In genomic region chr6:92820531-92820930, GRCh38 we compare ENCODE assay signal across 16 cellular contexts.
DNase-seq lines count a peak whose midpoint lies in the region; ATAC-seq, FAIRE-seq and TF ChIP-seq lines count a peak whose summit lies in the region.
"Had no signal": no experiment of that assay in that cellular context is flagged by ENCODE, and none has a peak within 500 bp of the region (broad histone marks: within the 10 kb centered on the region; RNA-seq: fewer than 3 reads in every experiment).

No MANE protein-coding gene starts in this region.

- H3K23ac ChIP-seq in H1 (ENCODE audit: insufficient read length), result no peak overlapping the region

- H3K9me3 Mint-ChIP-seq in T-cell (peaks cover 3 to 8% (median 3%) of the 10 kb centered on the region in 3 donors), chondrocyte (ENCODE audit: low read depth) (peaks cover 6% of the 10 kb centered on the region)

- TF ChIP-seq EP300 in H1 (IDR thresholded peaks at IDR 0.05; ENCODE audit: borderline replicate concordance in 1 of 2, low read depth in 2 of 2, low read length in 2 of 2), result no peak

- in situ Hi-C loops in G401 (cut with HindIII; ENCODE audit: low sequenced_read_pairs), result no loop called here

- no peak for TF ChIP-seq RAD21 in H1 (IDR thresholded peaks at IDR 0.05 in 1 of 2, conservative IDR thresholded peaks at IDR 0.05 in 1 of 2; ENCODE audit: low read depth in 2 of 2, low read length in 2 of 2)

- H4K5ac ChIP-seq in H1 (ENCODE audit: insufficient read length, low read depth, low read length), result no peak overlapping the region

- H3K9me3 ChIP-seq in OCI-LY1 (ENCODE audit: low read length), result no peaks in the 10 kb centered on the region
- H3K9me3 ChIP-seq in H1 (ENCODE audit: insufficient read depth in 2 of 2, low read depth in 1 of 2, low read length in 1 of 2), result no peaks in the 10 kb centered on the region
- H3K9me3 ChIP-seq: Caco-2, HAP-1 had no signal

- DNase-seq in G401 (ENCODE audit: low spot score), result peak; percentile 52
- DNase-seq in NB4 (ENCODE audit: low read depth), result peak; percentile 31
- DNase-seq in H1 (ENCODE audit: low read depth in 1 of 2, low spot score in 2 of 2), result no peak
- DNase-seq in T-cell, result no peak
- DNase-seq in chondrocyte (ENCODE audit: low spot score), result no peak
- DNase-seq in activated CD4-positive, alpha-beta T cell treated with anti-CD3 and anti-CD28 coated beads for 48 hours, result no peak
- DNase-seq in NCI-H2196 treated with DMSO at 0.1 percent for 48 hours (lab: John Stamatoyannopoulos, UW; ENCODE audit: unreplicated experiment), result no peak
- DNase-seq: ACHN; Caco-2; CD4-positive, alpha-beta T cell; GDM1 had no signal

- H3K23me2 ChIP-seq in H1 (ENCODE audit: low read depth, low read length), result no peaks in the 10 kb centered on the region

- H2AK5ac ChIP-seq in H1 (ENCODE audit: low read depth, low read length), result no peak overlapping the region

- H2BK12ac ChIP-seq in H1 (ENCODE audit: low read depth, low read length), result no peak overlapping the region

- no peaks in the 10 kb centered on the region for H3K27me3 Mint-ChIP-seq in T-cell
- H3K27me3 Mint-ChIP-seq in chondrocyte (ENCODE audit: low read depth), result peaks cover 3% of the 10 kb centered on the region
- H3K27me3 Mint-ChIP-seq: CD4-positive, alpha-beta T cell had no signal

- no peak overlapping the region for H4K8ac ChIP-seq in H1 (ENCODE audit: extremely low read depth, insufficient read depth, low read length)

- no peak overlapping the region for H2BK5ac ChIP-seq in H1 (ENCODE audit: low read depth, low read length)

- TF ChIP-seq CTCF in NB4 (IDR thresholded peaks at IDR 0.05; ENCODE audit: low read depth, low read length) (no peak), OCI-LY1 (IDR thresholded peaks at IDR 0.05; ENCODE audit: low read length) (no peak), H1 (IDR thresholded peaks at IDR 0.05; ENCODE audit: control extremely low read depth in 1 of 3, insufficient read depth in 1 of 3, low read depth in 1 of 3, low read length in 3 of 3) (no peak), chondrocyte (IDR thresholded peaks at IDR 0.05) (no peak)

- H3K36me3 Mint-ChIP-seq in T-cell, result no peaks in the 10 kb centered on the region
- H3K36me3 Mint-ChIP-seq in chondrocyte (ENCODE audit: low read depth), result no peaks in the 10 kb centered on the region

- H3K4me2 ChIP-seq in OCI-LY1 (ENCODE audit: low read length) (no peak overlapping the region), H1 (ENCODE audit: insufficient read depth in 1 of 2, low read depth in 2 of 2, low read length in 2 of 2) (no peak overlapping the region)

- POLR2A ChIA-PET in H1 (lab: Charles Lee; ENCODE audit: partially characterized antibody), result no interaction called here
- POLR2A ChIA-PET in T-cell (lab: Charles Lee), result no interaction called here

- H3K27ac Mint-ChIP-seq in T-cell (no peak overlapping the region), chondrocyte (ENCODE audit: unreplicated experiment) (no peak overlapping the region)
- H3K27ac Mint-ChIP-seq: CD4-positive, alpha-beta T cell had no signal

- H3K18ac ChIP-seq in H1 (ENCODE audit: extremely low read depth, low read length), result no peak overlapping the region

- no peak overlapping the region for H3K4me3 ChIP-seq in NB4 (ENCODE audit: low read depth, low read length)
- H3K4me3 ChIP-seq in OCI-LY1 (ENCODE audit: low read depth, low read length, poor library complexity, severe bottlenecking), result no peak overlapping the region
- no peak overlapping the region for H3K4me3 ChIP-seq in H1 (ENCODE audit: extremely low read depth in 1 of 4, insufficient read depth in 2 of 4, low read depth in 3 of 4, low read length in 4 of 4)
- H3K4me3 ChIP-seq: HAP-1 had no signal

- no peaks in the 10 kb centered on the region for H3K4me1 Mint-ChIP-seq in T-cell
- no peaks in the 10 kb centered on the region for H3K4me1 Mint-ChIP-seq in chondrocyte (ENCODE audit: low read depth)

- H3K79me1 ChIP-seq in H1 (ENCODE audit: low read depth, low read length), result no peaks in the 10 kb centered on the region

- no peak overlapping the region for H3K4ac ChIP-seq in H1 (replicated peaks; ENCODE audit: insufficient read length, low read depth, low read length)

- CTCF ChIA-PET in H1 (lab: Charles Lee; ENCODE audit: partially characterized antibody) (interaction anchor here (2.0 kb wide), 1 partner anchor 10 kb away, joined by 8 read pairs; no protein-coding TSS in a partner anchor), T-cell (lab: Charles Lee) (no interaction called here)

- H3K9ac ChIP-seq in OCI-LY1 (ENCODE audit: low read length) (no peak overlapping the region), H1 (replicated peaks in 1 of 4; ENCODE audit: extremely low read depth in 1 of 4, low read depth in 3 of 4, low read length in 3 of 4) (peak overlapping the region in 1 of 4 experiments; percentile 13; a peak in 1 of 7 replicates)

- H3K36me3 ChIP-seq in OCI-LY1 (ENCODE audit: insufficient read depth, low read length) (no peaks in the 10 kb centered on the region), H1 (ENCODE audit: control insufficient read depth in 2 of 4, insufficient read depth in 4 of 4, low read length in 3 of 4) (no peaks in the 10 kb centered on the region)
- H3K36me3 ChIP-seq: HAP-1 had no signal

- WGBS in H1 (ENCODE audit: extremely low coverage in 1 of 2, insufficient coverage in 1 of 2, insufficient read length in 1 of 2, insufficient replicate concordance in 2 of 2, low coverage in 1 of 2, low lambda C conversion rate in 2 of 2, missing lambda C conversion rate in 1 of 2), 2 experiments, result 91% methylated on average over 5 of the region's 5 CpGs; no CpG with 5 or more reads in 1 of the 2 experiments

- TF ChIP-seq POLR2A in NB4 (IDR thresholded peaks at IDR 0.05; ENCODE audit: extremely low read depth, insufficient read length) (no peak), H1 (IDR thresholded peaks at IDR 0.05; ENCODE audit: control extremely low read depth in 1 of 2, low read depth in 2 of 2, low read length in 2 of 2) (no peak)

- no peaks in the 10 kb centered on the region for H3K9me2 ChIP-seq in OCI-LY1 (ENCODE audit: low read depth, low read length)

- H2AFZ ChIP-seq in OCI-LY1 (ENCODE audit: low read length) (0 out of 2 replicates have a peak overlapping the region, but pooled peaks have one; percentile 68), H1 (ENCODE audit: low read length) (no peak overlapping the region)

- no peaks in the 10 kb centered on the region for H3K79me2 ChIP-seq in OCI-LY1 (ENCODE audit: insufficient read depth, low read length)
- no peaks in the 10 kb centered on the region for H3K79me2 ChIP-seq in H1 (ENCODE audit: control insufficient read depth in 1 of 2, insufficient read depth in 2 of 2, low read length in 2 of 2)

- no peak for ATAC-seq in T-cell (replicated peaks in 1 of 4)

- no peak overlapping the region for H2BK120ac ChIP-seq in H1 (replicated peaks; ENCODE audit: low read depth, low read length)

- H4K91ac ChIP-seq in H1 (replicated peaks; ENCODE audit: insufficient read length, low read length), result no peak overlapping the region

- no peak overlapping the region for H2BK15ac ChIP-seq in H1 (ENCODE audit: low read length)

- H3K27ac ChIP-seq in OCI-LY1 (ENCODE audit: low read depth, low read length, poor library complexity, severe bottlenecking) (no peak overlapping the region), H1 (ENCODE audit: low read depth, low read length) (no peak overlapping the region)
- H3K27ac ChIP-seq: C4-2B had no signal

- H4K20me1 ChIP-seq in OCI-LY1 (ENCODE audit: insufficient read depth, low read length), result no peaks in the 10 kb centered on the region
- H4K20me1 ChIP-seq in H1 (replicated peaks in 1 of 2; ENCODE audit: control insufficient read depth in 1 of 2, insufficient read depth in 2 of 2, low read length in 2 of 2), result no peaks in the 10 kb centered on the region

- peak; percentile 13 for FAIRE-seq in H1 (lab: Jason Lieb, UNC)
- FAIRE-seq: D721Med, GM19239 had no signal

- no peaks in the 10 kb centered on the region for H3F3A ChIP-seq in OCI-LY1 (ENCODE audit: insufficient read depth, low read length)

- no peaks in the 10 kb centered on the region for H3K4me1 ChIP-seq in OCI-LY1 (ENCODE audit: insufficient read depth, low read length, severe bottlenecking)
- no peaks in the 10 kb centered on the region for H3K4me1 ChIP-seq in H1 (replicated peaks in 1 of 4; ENCODE audit: control insufficient read depth in 3 of 4, insufficient read depth in 4 of 4, low read length in 3 of 4)
- H3K4me1 ChIP-seq: Caco-2, HAP-1 had no signal

- H3K27me3 ChIP-seq in OCI-LY1 (ENCODE audit: insufficient read depth, low read length) (no peaks in the 10 kb centered on the region), H1 (replicated peaks in 1 of 4; ENCODE audit: control insufficient read depth in 3 of 4, extremely low read depth in 1 of 4, insufficient read depth in 3 of 4, low read length in 3 of 4) (no peaks in the 10 kb centered on the region)

- no peak overlapping the region for H2BK20ac ChIP-seq in H1 (ENCODE audit: low read length)

- no peak overlapping the region for H3K14ac ChIP-seq in H1 (ENCODE audit: insufficient read length)

- no peak overlapping the region for H3K56ac ChIP-seq in H1 (replicated peaks; ENCODE audit: insufficient read length, low read depth, low read length)

- H3K4me3 Mint-ChIP-seq in T-cell (no peak overlapping the region), chondrocyte (ENCODE audit: unreplicated experiment) (no peak overlapping the region)
- H3K4me3 Mint-ChIP-seq: CD4-positive, alpha-beta T cell had no signal

TF ChIP-seq in H1, 55 proteins besides CTCF, POLR2A, EP300 and RAD21:
- TF ChIP-seq SAP30 (IDR thresholded peaks at IDR 0.05; ENCODE audit: insufficient read depth, insufficient replicate concordance, low read length) (no peak), KDM1A (IDR thresholded peaks at IDR 0.05; ENCODE audit: borderline replicate concordance, low read length) (no peak), BCL11A (IDR thresholded peaks at IDR 0.05; ENCODE audit: low read depth in 2 of 2, low read length in 2 of 2) (no peak), POU5F1 (IDR thresholded peaks at IDR 0.05; ENCODE audit: low read depth, low read length) (no peak), JUN (IDR thresholded peaks at IDR 0.05; ENCODE audit: low read depth, low read length) (no peak), SP1 (IDR thresholded peaks at IDR 0.05; ENCODE audit: low read depth, low read length) (no peak), BACH1 (IDR thresholded peaks at IDR 0.05; ENCODE audit: low read length) (no peak)

Comparison
In these comparisons a context has a peak if more than half of its experiments do, and no peak if none do; other contexts are left out.
1. DNase-seq: peak in G401 (single experiment) and NB4 (single experiment); none in H1 (0 of 2), T-cell (0 of 34), chondrocyte (single experiment), activated CD4-positive, alpha-beta T cell treated with anti-CD3 and anti-CD28 coated beads for 48 hours (single experiment) and NCI-H2196 treated with DMSO at 0.1 percent for 48 hours (single experiment).